Comparison of ENCODE assay signal across 25 cellular contexts in genomic region chr5:9408964-9409363, GRCh38.
A peak's percentile ranks its signal among the peaks of the same experiment; 100 is the strongest.
DNase-seq lines count a peak whose midpoint lies in the region; ATAC-seq lines count a peak whose summit lies in the region.
"Had no signal": no experiment of that assay in that cellular context is flagged by ENCODE, and none has a peak within 500 bp of the region (broad histone marks: within the 10 kb centered on the region; RNA-seq: fewer than 3 reads in every experiment).

No MANE protein-coding gene starts in this region.

- no peaks in the 10 kb centered on the region for H3K9me3 ChIP-seq in endocrine pancreas (ENCODE audit: control insufficient read depth, low read length)
- H3K9me3 ChIP-seq: heart right ventricle had no signal

- H3K4me3 ChIP-seq in endocrine pancreas (ENCODE audit: control insufficient read depth, insufficient read depth, low read length): peak overlapping the region; percentile 44
- H3K4me3 ChIP-seq: cardiac muscle cell, heart right ventricle, lung had no signal

- DNase-seq in mucosa of gallbladder (ENCODE audit: low spot score): peak; percentile 25
- no peak for DNase-seq in NCI-H2196 treated with DMSO at 0.1 percent for 48 hours (lab: John Stamatoyannopoulos, UW; ENCODE audit: unreplicated experiment)
- no peak for DNase-seq in DMS114 treated with DMSO at 0.1 percent for 48 hours (lab: John Stamatoyannopoulos, UW; ENCODE audit: unreplicated experiment)
- no peak for DNase-seq in anterior cingulate cortex (lab: John Stamatoyannopoulos, UW)
- no peak for DNase-seq in T1000 (lab: John Stamatoyannopoulos, UW)
- DNase-seq: activated gamma-delta T cell treated with Interleukin-2 at 50 U/mL for 16 hours; activated T-cell treated with anti-CD3 and anti-CD28 coated beads, Interleukin-2, amount 50 U/mL, for 1 hour; amniotic stem cell; CD4-positive, alpha-beta memory T cell; cortex of kidney; DMS53; GF-D8; H7; heart right ventricle; Kasumi-1; NCI-H1092 treated with DMSO at 0.1 percent for 48 hours; NCI-H446; NK-92 treated with Interleukin-12 subunit alpha and Interleukin-12 subunit beta, amount 100 ng/mL, for 24 hours; right cardiac atrium; trophoblast cell had no signal

- no peaks in the 10 kb centered on the region for H3K36me3 ChIP-seq in endocrine pancreas (ENCODE audit: control insufficient read depth, insufficient read depth, low read length)
- H3K36me3 ChIP-seq: cardiac muscle cell, heart right ventricle had no signal

- ATAC-seq in GM19025 (IDR thresholded peaks at IDR 0.05; ENCODE audit: low read depth, unreplicated experiment) (peak; percentile 14), HG03432 (IDR thresholded peaks at IDR 0.05; ENCODE audit: unreplicated experiment) (peak; percentile 41)
- ATAC-seq: heart right ventricle had no signal

- H3K27me3 ChIP-seq in endocrine pancreas (ENCODE audit: control insufficient read depth, insufficient read depth, low read length): no peaks in the 10 kb centered on the region
- H3K27me3 ChIP-seq: cardiac muscle cell, heart right ventricle had no signal

- H3K4me1 ChIP-seq in endocrine pancreas (ENCODE audit: control insufficient read depth, insufficient read depth, low read length): peaks cover 20% of the 10 kb centered on the region

- H3K9ac ChIP-seq in endocrine pancreas (ENCODE audit: control insufficient read depth, insufficient read depth, low read length): peak overlapping the region; percentile 80
